1 cellular context compared by ENCODE assay signal in genomic region chr11:57460017-57460755, GRCh38.
TF ChIP-seq lines count a peak whose summit lies in the region.

Gene RTN4RL2 (plus strand): TSS chr11:57460528. CDS start chr11:57460866, 338 bp downstream.

TF ChIP-seq in HEK293, 187 proteins besides CTCF, POLR2A, EP300 and RAD21 (continued from another document):
- TF ChIP-seq ZBTB44 (tag by site-specific recombination; IDR thresholded peaks at IDR 0.05): no peak
- TF ChIP-seq ZBTB17 (tag by site-specific recombination; IDR thresholded peaks at IDR 0.05): peak; percentile 34; the same call in 1 of the 2 replicates
- TF ChIP-seq IKZF3 (tag by site-specific recombination; IDR thresholded peaks at IDR 0.05): no peak
- TF ChIP-seq, protein P1, sequence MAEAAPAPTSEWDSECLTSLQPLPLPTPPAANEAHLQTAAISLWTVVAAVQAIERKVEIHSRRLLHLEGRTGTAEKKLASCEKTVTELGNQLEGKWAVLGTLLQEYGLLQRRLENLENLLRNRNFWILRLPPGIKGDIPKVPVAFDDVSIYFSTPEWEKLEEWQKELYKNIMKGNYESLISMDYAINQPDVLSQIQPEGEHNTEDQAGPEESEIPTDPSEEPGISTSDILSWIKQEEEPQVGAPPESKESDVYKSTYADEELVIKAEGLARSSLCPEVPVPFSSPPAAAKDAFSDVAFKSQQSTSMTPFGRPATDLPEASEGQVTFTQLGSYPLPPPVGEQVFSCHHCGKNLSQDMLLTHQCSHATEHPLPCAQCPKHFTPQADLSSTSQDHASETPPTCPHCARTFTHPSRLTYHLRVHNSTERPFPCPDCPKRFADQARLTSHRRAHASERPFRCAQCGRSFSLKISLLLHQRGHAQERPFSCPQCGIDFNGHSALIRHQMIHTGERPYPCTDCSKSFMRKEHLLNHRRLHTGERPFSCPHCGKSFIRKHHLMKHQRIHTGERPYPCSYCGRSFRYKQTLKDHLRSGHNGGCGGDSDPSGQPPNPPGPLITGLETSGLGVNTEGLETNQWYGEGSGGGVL (tag by site-specific recombination; IDR thresholded peaks at IDR 0.05): peak; percentile 35; the same call in 1 of the 2 replicates
- no peak for TF ChIP-seq SALL2 (tag by site-specific recombination; IDR thresholded peaks at IDR 0.05; ENCODE audit: borderline replicate concordance)
- TF ChIP-seq KLF16 (tag by site-specific recombination; IDR thresholded peaks at IDR 0.05): 0 out of 2 replicates have a peak, but pooled peaks have one; percentile 31
- TF ChIP-seq GLIS1 (tag by site-specific recombination; IDR thresholded peaks at IDR 0.05): no peak; the same call in 1 of the 2 replicates
- TF ChIP-seq INSM2 (tag by site-specific recombination; IDR thresholded peaks at IDR 0.05): no peak
- TF ChIP-seq ZNF416 (tag by site-specific recombination; IDR thresholded peaks at IDR 0.05): no peak
- no peak for TF ChIP-seq ZNF555 (tag by site-specific recombination; conservative IDR thresholded peaks at IDR 0.05)
- no peak for TF ChIP-seq TCF7L2 (IDR thresholded peaks at IDR 0.05; ENCODE audit: borderline replicate concordance, low read depth, low read length)
- no peak for TF ChIP-seq ZNF155 (tag by site-specific recombination; IDR thresholded peaks at IDR 0.05)
- no peak for TF ChIP-seq ZNF501 (tag by site-specific recombination; IDR thresholded peaks at IDR 0.05)
- no peak for TF ChIP-seq KLF7 (tag by site-specific recombination; IDR thresholded peaks at IDR 0.05; ENCODE audit: borderline replicate concordance)
- TF ChIP-seq ZNF704 (tag by site-specific recombination; IDR thresholded peaks at IDR 0.05): no peak
- no peak for TF ChIP-seq ZBTB48 (tag by site-specific recombination; IDR thresholded peaks at IDR 0.05)
- no peak for TF ChIP-seq ZNF404 (tag by site-specific recombination; IDR thresholded peaks at IDR 0.05)
- TF ChIP-seq ZBTB8A (tag by site-specific recombination; IDR thresholded peaks at IDR 0.05): peak; percentile 10; the same call in 1 of the 2 replicates
- TF ChIP-seq, protein P2, sequence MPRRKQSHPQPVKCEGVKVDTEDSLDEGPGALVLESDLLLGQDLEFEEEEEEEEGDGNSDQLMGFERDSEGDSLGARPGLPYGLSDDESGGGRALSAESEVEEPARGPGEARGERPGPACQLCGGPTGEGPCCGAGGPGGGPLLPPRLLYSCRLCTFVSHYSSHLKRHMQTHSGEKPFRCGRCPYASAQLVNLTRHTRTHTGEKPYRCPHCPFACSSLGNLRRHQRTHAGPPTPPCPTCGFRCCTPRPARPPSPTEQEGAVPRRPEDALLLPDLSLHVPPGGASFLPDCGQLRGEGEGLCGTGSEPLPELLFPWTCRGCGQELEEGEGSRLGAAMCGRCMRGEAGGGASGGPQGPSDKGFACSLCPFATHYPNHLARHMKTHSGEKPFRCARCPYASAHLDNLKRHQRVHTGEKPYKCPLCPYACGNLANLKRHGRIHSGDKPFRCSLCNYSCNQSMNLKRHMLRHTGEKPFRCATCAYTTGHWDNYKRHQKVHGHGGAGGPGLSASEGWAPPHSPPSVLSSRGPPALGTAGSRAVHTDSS (tag by site-specific recombination; IDR thresholded peaks at IDR 0.05): no peak
- TF ChIP-seq ZNF335 (tag by site-specific recombination; conservative IDR thresholded peaks at IDR 0.05): no peak
- no peak for TF ChIP-seq SP3 (tag by site-specific recombination; IDR thresholded peaks at IDR 0.05)
- peak; percentile 95 for TF ChIP-seq PRDM10 (tag by site-specific recombination; IDR thresholded peaks at IDR 0.05)
- TF ChIP-seq ZNF350 (tag by site-specific recombination; IDR thresholded peaks at IDR 0.05): no peak
- TF ChIP-seq ZBTB7A (tag by site-specific recombination; IDR thresholded peaks at IDR 0.05; ENCODE audit: low read depth): no peak
- TF ChIP-seq YY1 (tag by site-specific recombination; IDR thresholded peaks at IDR 0.05): no peak
- TF ChIP-seq ZNF341 (tag by site-specific recombination; IDR thresholded peaks at IDR 0.05; ENCODE audit: low read depth): peak; percentile 91
- TF ChIP-seq, protein P3, sequence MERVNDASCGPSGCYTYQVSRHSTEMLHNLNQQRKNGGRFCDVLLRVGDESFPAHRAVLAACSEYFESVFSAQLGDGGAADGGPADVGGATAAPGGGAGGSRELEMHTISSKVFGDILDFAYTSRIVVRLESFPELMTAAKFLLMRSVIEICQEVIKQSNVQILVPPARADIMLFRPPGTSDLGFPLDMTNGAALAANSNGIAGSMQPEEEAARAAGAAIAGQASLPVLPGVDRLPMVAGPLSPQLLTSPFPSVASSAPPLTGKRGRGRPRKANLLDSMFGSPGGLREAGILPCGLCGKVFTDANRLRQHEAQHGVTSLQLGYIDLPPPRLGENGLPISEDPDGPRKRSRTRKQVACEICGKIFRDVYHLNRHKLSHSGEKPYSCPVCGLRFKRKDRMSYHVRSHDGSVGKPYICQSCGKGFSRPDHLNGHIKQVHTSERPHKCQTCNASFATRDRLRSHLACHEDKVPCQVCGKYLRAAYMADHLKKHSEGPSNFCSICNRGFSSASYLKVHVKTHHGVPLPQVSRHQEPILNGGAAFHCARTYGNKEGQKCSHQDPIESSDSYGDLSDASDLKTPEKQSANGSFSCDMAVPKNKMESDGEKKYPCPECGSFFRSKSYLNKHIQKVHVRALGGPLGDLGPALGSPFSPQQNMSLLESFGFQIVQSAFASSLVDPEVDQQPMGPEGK (tag by site-specific recombination; IDR thresholded peaks at IDR 0.05): no peak; the same call in 1 of the 2 replicates
- peak; percentile 31 for TF ChIP-seq KLF8 (tag by site-specific recombination; IDR thresholded peaks at IDR 0.05)
- TF ChIP-seq ZNF394 (tag by site-specific recombination; IDR thresholded peaks at IDR 0.05; ENCODE audit: borderline replicate concordance): no peak
- TF ChIP-seq ZNF169 (tag by site-specific recombination; IDR thresholded peaks at IDR 0.05): no peak
- TF ChIP-seq, protein P4, sequence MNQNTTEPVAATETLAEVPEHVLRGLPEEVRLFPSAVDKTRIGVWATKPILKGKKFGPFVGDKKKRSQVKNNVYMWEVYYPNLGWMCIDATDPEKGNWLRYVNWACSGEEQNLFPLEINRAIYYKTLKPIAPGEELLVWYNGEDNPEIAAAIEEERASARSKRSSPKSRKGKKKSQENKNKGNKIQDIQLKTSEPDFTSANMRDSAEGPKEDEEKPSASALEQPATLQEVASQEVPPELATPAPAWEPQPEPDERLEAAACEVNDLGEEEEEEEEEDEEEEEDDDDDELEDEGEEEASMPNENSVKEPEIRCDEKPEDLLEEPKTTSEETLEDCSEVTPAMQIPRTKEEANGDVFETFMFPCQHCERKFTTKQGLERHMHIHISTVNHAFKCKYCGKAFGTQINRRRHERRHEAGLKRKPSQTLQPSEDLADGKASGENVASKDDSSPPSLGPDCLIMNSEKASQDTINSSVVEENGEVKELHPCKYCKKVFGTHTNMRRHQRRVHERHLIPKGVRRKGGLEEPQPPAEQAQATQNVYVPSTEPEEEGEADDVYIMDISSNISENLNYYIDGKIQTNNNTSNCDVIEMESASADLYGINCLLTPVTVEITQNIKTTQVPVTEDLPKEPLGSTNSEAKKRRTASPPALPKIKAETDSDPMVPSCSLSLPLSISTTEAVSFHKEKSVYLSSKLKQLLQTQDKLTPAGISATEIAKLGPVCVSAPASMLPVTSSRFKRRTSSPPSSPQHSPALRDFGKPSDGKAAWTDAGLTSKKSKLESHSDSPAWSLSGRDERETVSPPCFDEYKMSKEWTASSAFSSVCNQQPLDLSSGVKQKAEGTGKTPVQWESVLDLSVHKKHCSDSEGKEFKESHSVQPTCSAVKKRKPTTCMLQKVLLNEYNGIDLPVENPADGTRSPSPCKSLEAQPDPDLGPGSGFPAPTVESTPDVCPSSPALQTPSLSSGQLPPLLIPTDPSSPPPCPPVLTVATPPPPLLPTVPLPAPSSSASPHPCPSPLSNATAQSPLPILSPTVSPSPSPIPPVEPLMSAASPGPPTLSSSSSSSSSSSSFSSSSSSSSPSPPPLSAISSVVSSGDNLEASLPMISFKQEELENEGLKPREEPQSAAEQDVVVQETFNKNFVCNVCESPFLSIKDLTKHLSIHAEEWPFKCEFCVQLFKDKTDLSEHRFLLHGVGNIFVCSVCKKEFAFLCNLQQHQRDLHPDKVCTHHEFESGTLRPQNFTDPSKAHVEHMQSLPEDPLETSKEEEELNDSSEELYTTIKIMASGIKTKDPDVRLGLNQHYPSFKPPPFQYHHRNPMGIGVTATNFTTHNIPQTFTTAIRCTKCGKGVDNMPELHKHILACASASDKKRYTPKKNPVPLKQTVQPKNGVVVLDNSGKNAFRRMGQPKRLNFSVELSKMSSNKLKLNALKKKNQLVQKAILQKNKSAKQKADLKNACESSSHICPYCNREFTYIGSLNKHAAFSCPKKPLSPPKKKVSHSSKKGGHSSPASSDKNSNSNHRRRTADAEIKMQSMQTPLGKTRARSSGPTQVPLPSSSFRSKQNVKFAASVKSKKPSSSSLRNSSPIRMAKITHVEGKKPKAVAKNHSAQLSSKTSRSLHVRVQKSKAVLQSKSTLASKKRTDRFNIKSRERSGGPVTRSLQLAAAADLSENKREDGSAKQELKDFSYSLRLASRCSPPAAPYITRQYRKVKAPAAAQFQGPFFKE (tag by site-specific recombination; IDR thresholded peaks at IDR 0.05; ENCODE audit: borderline replicate concordance): no peak
- TF ChIP-seq BCL11B (tag by site-specific recombination; IDR thresholded peaks at IDR 0.05; ENCODE audit: low read depth): no peak
TF ChIP-seq in HEK293: peak in this region for 9.
